ENCODE assay signal across 1 cellular context in the genomic region with DNA sequence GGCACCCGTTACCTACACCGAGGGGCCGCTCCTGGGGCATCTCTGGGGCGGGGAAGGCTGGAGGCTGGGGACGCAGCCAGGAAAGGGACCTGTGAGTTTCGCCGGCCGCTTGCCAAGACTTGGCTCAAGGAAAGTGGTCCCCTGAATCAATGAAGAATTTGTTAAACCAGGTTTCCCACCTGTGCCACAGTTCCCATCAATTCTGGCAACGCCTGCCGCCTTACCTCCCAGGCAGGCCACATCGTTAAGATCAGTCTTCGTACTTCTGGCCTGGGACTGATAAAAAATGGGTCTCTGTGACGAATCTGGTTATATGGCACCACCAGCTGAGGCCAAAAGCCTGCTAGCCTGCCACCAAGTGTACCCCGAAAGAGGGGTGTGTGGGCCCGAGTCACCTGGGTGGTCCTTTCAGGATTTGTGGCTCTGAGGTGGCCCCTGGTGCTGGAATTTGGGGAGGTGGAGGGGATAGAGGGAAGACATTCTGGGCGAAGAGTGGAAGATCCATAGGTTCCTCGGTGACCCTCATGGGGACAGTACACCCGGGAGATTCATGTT.
TF ChIP-seq lines count a peak whose summit lies in the region.

No MANE protein-coding gene starts in this region.

TF ChIP-seq in HepG2, 621 proteins besides CTCF, POLR2A, EP300 and RAD21 (continued from another document and continues in another):
- TF ChIP-seq ATF5 (CRISPR knock-in tag; IDR thresholded peaks at IDR 0.05; ENCODE audit: low read depth), result no peak
- no peak for TF ChIP-seq ZNF556 (CRISPR knock-in tag; IDR thresholded peaks at IDR 0.05; ENCODE audit: borderline replicate concordance)
- no peak for TF ChIP-seq YEATS2 (CRISPR knock-in tag; IDR thresholded peaks at IDR 0.05; ENCODE audit: borderline replicate concordance)
- no peak for TF ChIP-seq PPARG (CRISPR knock-in tag; conservative IDR thresholded peaks at IDR 0.05)
- TF ChIP-seq KMT2A (CRISPR knock-in tag; IDR thresholded peaks at IDR 0.05), result no peak; the same call in 1 of the 2 replicates
- TF ChIP-seq, protein P1, sequence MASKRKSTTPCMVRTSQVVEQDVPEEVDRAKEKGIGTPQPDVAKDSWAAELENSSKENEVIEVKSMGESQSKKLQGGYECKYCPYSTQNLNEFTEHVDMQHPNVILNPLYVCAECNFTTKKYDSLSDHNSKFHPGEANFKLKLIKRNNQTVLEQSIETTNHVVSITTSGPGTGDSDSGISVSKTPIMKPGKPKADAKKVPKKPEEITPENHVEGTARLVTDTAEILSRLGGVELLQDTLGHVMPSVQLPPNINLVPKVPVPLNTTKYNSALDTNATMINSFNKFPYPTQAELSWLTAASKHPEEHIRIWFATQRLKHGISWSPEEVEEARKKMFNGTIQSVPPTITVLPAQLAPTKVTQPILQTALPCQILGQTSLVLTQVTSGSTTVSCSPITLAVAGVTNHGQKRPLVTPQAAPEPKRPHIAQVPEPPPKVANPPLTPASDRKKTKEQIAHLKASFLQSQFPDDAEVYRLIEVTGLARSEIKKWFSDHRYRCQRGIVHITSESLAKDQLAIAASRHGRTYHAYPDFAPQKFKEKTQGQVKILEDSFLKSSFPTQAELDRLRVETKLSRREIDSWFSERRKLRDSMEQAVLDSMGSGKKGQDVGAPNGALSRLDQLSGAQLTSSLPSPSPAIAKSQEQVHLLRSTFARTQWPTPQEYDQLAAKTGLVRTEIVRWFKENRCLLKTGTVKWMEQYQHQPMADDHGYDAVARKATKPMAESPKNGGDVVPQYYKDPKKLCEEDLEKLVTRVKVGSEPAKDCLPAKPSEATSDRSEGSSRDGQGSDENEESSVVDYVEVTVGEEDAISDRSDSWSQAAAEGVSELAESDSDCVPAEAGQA (IDR thresholded peaks at IDR 0.05; ENCODE audit: low read depth), result no peak
- TF ChIP-seq, protein P1 (CRISPR knock-in tag; IDR thresholded peaks at IDR 0.05; ENCODE audit: borderline replicate concordance), result no peak
- TF ChIP-seq ZC3H13 (CRISPR knock-in tag; IDR thresholded peaks at IDR 0.05), result no peak
- TF ChIP-seq, protein P2, sequence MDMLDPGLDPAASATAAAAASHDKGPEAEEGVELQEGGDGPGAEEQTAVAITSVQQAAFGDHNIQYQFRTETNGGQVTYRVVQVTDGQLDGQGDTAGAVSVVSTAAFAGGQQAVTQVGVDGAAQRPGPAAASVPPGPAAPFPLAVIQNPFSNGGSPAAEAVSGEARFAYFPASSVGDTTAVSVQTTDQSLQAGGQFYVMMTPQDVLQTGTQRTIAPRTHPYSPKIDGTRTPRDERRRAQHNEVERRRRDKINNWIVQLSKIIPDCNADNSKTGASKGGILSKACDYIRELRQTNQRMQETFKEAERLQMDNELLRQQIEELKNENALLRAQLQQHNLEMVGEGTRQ (IDR thresholded peaks at IDR 0.05; ENCODE audit: low read depth, low read length), result no peak
- TF ChIP-seq, protein P2 (CRISPR knock-in tag; IDR thresholded peaks at IDR 0.05; ENCODE audit: borderline replicate concordance), result no peak; the same call in 1 of the 2 replicates
- no peak for TF ChIP-seq CEBPZ (IDR thresholded peaks at IDR 0.05; ENCODE audit: low read length)
- TF ChIP-seq SIN3A (IDR thresholded peaks at IDR 0.05; ENCODE audit: borderline replicate concordance, low read depth, low read length), result no peak
- peak; percentile 59; the same call in 1 of the 2 replicates for TF ChIP-seq ZNF512B (CRISPR knock-in tag; IDR thresholded peaks at IDR 0.05; ENCODE audit: borderline replicate concordance)
- TF ChIP-seq KIAA2018 (CRISPR knock-in tag; IDR thresholded peaks at IDR 0.05; ENCODE audit: borderline replicate concordance), result no peak
- no peak for TF ChIP-seq SOX6 (IDR thresholded peaks at IDR 0.05)
- no peak; the same call in 1 of the 2 replicates for TF ChIP-seq SOX6 (CRISPR knock-in tag; IDR thresholded peaks at IDR 0.05)
- TF ChIP-seq ZNF18 (CRISPR knock-in tag; IDR thresholded peaks at IDR 0.05; ENCODE audit: insufficient replicate concordance), result no peak
- TF ChIP-seq YY1 (IDR thresholded peaks at IDR 0.05; ENCODE audit: insufficient read depth, insufficient replicate concordance, low read depth, low read length), result no peak
- TF ChIP-seq NPAS2 (CRISPR knock-in tag; IDR thresholded peaks at IDR 0.05; ENCODE audit: borderline replicate concordance), result no peak
- no peak for TF ChIP-seq SALL2 (CRISPR knock-in tag; IDR thresholded peaks at IDR 0.05)
- no peak for TF ChIP-seq ZMYM4 (CRISPR knock-in tag; IDR thresholded peaks at IDR 0.05)
- TF ChIP-seq ZNF333 (CRISPR knock-in tag; IDR thresholded peaks at IDR 0.05; ENCODE audit: borderline replicate concordance), result no peak
